Comparison of ENCODE assay signal across 18 cellular contexts in the genomic region with DNA sequence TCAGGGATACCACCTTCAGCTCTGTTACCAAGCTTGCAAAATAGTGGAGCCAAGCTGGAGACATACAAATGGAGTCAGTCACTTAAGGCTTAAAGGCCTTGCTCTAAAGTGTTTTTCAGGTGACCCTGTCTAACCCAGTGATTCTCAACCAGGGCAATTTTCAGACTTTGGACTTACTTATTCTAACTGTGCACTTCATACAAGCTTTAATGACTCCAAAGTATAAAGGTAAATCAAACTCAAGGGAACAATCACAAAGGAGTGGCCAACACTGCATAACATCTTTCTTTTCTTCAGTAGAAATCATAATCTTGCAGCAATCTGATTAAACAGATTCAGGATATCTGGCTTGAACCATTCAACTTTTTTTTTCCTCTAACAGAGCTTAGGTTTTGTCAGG. TPM values are rescaled to one million over a fixed set of nuclear protein-coding genes. Genes with fewer than 3 reads are reported as not detected.
DNase-seq lines count a peak whose midpoint lies in the region; ATAC-seq, FAIRE-seq and TF ChIP-seq lines count a peak whose summit lies in the region.
"Had no signal": no experiment of that assay in that cellular context is flagged by ENCODE, and none has a peak within 500 bp of the region (broad histone marks: within the 10 kb centered on the region; RNA-seq: fewer than 3 reads in every experiment).

No MANE protein-coding gene starts in this region.

- no peaks in the 10 kb centered on the region for H3K27me3 ChIP-seq in K562 (ENCODE audit: control insufficient read depth in 2 of 2, insufficient read depth in 2 of 2, low read length in 2 of 2)
- H3K27me3 ChIP-seq: BE2C had no signal

- intact Hi-C loops in K562 (cut with micrococcal nuclease), result no loop called here

- no peak for TF ChIP-seq CTCF in K562 (IDR thresholded peaks at IDR 0.05 in 2 of 3, conservative IDR thresholded peaks at IDR 0.05 in 1 of 3; ENCODE audit: insufficient read depth in 2 of 3, low read depth in 1 of 3, low read length in 3 of 3)
- no peak for TF ChIP-seq CTCF in progenitor cell of endocrine pancreas (IDR thresholded peaks at IDR 0.05; ENCODE audit: unreplicated experiment)

- TF ChIP-seq POLR2A in K562 (conservative IDR thresholded peaks at IDR 0.05) (no peak), GM12891 (IDR thresholded peaks at IDR 0.05; ENCODE audit: low read depth, low read length) (no peak)

- no peaks in the 10 kb centered on the region for H3K27me3 Mint-ChIP-seq in progenitor cell of endocrine pancreas
- H3K27me3 Mint-ChIP-seq: CD4-positive, alpha-beta memory T cell had no signal

- H3K4me3 Mint-ChIP-seq in progenitor cell of endocrine pancreas (ENCODE audit: low read depth), result no peak overlapping the region
- H3K4me3 Mint-ChIP-seq: CD4-positive, alpha-beta memory T cell; GM23338 had no signal

- H3K79me2 ChIP-seq in K562 (ENCODE audit: control insufficient read depth, insufficient read depth, low read length), result peaks cover 69% of the 10 kb centered on the region

- no peak overlapping the region for H3K4me3 ChIP-seq in K562
- H3K4me3 ChIP-seq: A549, GM23338, HAP-1 had no signal

- peaks cover 2% of the 10 kb centered on the region for H3K36me3 Mint-ChIP-seq in progenitor cell of endocrine pancreas (ENCODE audit: insufficient read depth)
- H3K36me3 Mint-ChIP-seq: CD4-positive, alpha-beta memory T cell had no signal

- H3K36me3 ChIP-seq in K562 (ENCODE audit: control insufficient read depth, insufficient read depth, low read length), result peaks cover 12% of the 10 kb centered on the region; the same call in 1 of the 3 replicates
- H3K36me3 ChIP-seq: BE2C, HAP-1 had no signal

- H3K27ac ChIP-seq in K562 (ENCODE audit: extremely low read depth, low read depth, low read length), result peak overlapping the region; percentile 44; the same call in 1 of the 3 replicates
- H3K27ac ChIP-seq: A549, C4-2B had no signal

- H3K4me1 ChIP-seq in K562 (replicated peaks in 1 of 2; ENCODE audit: control insufficient read depth in 2 of 2, insufficient read depth in 2 of 2, low read length in 2 of 2), result peaks cover 11 to 41% of the 10 kb centered on the region in 2 experiments
- H3K4me1 ChIP-seq: A549, BE2C had no signal

- CTCF ChIA-PET in K562 (lab: Yijun Ruan, JAX; ENCODE audit: low intra/inter-chr PET ratio), result no interaction called here

- H3K27ac Mint-ChIP-seq in progenitor cell of endocrine pancreas, result peak overlapping the region; percentile 26
- H3K27ac Mint-ChIP-seq: CD4-positive, alpha-beta memory T cell; GM23338 had no signal

- H4K20me1 ChIP-seq in K562 (replicated peaks; ENCODE audit: control insufficient read depth, insufficient read depth, low read length), result no peaks in the 10 kb centered on the region

- BruUV-seq in K562 (replicated peaks; lab: Mats Ljungman, UMichigan), result no TSS peak

- H3K4me2 ChIP-seq in K562 (ENCODE audit: insufficient read depth, low read length), result no peak overlapping the region
- H3K4me2 ChIP-seq: A549, GM23338 had no signal

- H3K4me1 Mint-ChIP-seq in progenitor cell of endocrine pancreas (ENCODE audit: low read depth), result peaks cover 5% of the 10 kb centered on the region

- POLR2A ChIA-PET in K562 (lab: Yijun Ruan, JAX), result interaction anchor here (0.6 to 1.6 kb wide), 2 partner anchors 9 to 13 kb away, joined by 3 to 4 read pairs; no protein-coding TSS in a partner anchor

- peak; percentile 11; the same call in 1 of the 3 replicates for ATAC-seq in K562
- peak; percentile 21 for ATAC-seq in left lobe of liver
- no peak for ATAC-seq in GM18498 (IDR thresholded peaks at IDR 0.05; ENCODE audit: unreplicated experiment)
- ATAC-seq: A549, GM23338 had no signal

- H3K9me3 ChIP-seq in K562 (replicated peaks; ENCODE audit: control insufficient read depth, insufficient read depth, low read depth, low read length), result no peaks in the 10 kb centered on the region
- H3K9me3 ChIP-seq: A549, BE2C, HAP-1 had no signal

- H3K9me3 Mint-ChIP-seq in progenitor cell of endocrine pancreas (ENCODE audit: low read depth), result peaks cover 3% of the 10 kb centered on the region
- H3K9me3 Mint-ChIP-seq: GM23338 had no signal

- FAIRE-seq in K562 (lab: Jason Lieb, UNC), result no peak
- FAIRE-seq in GM12891 (lab: Jason Lieb, UNC), result no peak
- FAIRE-seq: A549, D721Med, G401.6 had no signal

- no peak overlapping the region for H3K9ac ChIP-seq in K562 (ENCODE audit: insufficient read depth in 1 of 2, low read depth in 2 of 2, low read length in 2 of 2)

- no peaks in the 10 kb centered on the region for H3K9me1 ChIP-seq in K562 (ENCODE audit: control insufficient read depth, insufficient read depth, low read length)

- no peak for TF ChIP-seq EP300 in K562 (IDR thresholded peaks at IDR 0.05; ENCODE audit: low read length)

- no peak for DNase-seq in K562 (ENCODE audit: extremely low read depth in 1 of 4, low spot score in 3 of 4)
- DNase-seq in left lobe of liver (ENCODE audit: low spot score), result no peak
- no peak for DNase-seq in progenitor cell of endocrine pancreas (ENCODE audit: low spot score, unreplicated experiment)
- DNase-seq in GM12891 (ENCODE audit: insufficient read length, low spot score), result no peak
- DNase-seq in NOMO-1 treated with DMSO at 0.1 percent for 48 hours (lab: John Stamatoyannopoulos, UW; ENCODE audit: unreplicated experiment), result no peak
- DNase-seq: BE2C; CD4-positive, alpha-beta memory T cell; COR-L47; DMS153; DMS79 treated with DMSO at 0.1 percent for 48 hours; EL had no signal

- in situ Hi-C loops in K562 (cut with MboI), result no loop called here

- no peak for TF ChIP-seq RAD21 in K562 (CRISPR knock-in tag; conservative IDR thresholded peaks at IDR 0.05 in 1 of 2, IDR thresholded peaks at IDR 0.05 in 1 of 2)

- no peak overlapping the region for H2AFZ ChIP-seq in K562 (ENCODE audit: low read depth, low read length)
- H2AFZ ChIP-seq: GM23338 had no signal

TF ChIP-seq in K562, 482 proteins besides CTCF, POLR2A, EP300 and RAD21 (continues in another document):
- TF ChIP-seq, protein P1, sequence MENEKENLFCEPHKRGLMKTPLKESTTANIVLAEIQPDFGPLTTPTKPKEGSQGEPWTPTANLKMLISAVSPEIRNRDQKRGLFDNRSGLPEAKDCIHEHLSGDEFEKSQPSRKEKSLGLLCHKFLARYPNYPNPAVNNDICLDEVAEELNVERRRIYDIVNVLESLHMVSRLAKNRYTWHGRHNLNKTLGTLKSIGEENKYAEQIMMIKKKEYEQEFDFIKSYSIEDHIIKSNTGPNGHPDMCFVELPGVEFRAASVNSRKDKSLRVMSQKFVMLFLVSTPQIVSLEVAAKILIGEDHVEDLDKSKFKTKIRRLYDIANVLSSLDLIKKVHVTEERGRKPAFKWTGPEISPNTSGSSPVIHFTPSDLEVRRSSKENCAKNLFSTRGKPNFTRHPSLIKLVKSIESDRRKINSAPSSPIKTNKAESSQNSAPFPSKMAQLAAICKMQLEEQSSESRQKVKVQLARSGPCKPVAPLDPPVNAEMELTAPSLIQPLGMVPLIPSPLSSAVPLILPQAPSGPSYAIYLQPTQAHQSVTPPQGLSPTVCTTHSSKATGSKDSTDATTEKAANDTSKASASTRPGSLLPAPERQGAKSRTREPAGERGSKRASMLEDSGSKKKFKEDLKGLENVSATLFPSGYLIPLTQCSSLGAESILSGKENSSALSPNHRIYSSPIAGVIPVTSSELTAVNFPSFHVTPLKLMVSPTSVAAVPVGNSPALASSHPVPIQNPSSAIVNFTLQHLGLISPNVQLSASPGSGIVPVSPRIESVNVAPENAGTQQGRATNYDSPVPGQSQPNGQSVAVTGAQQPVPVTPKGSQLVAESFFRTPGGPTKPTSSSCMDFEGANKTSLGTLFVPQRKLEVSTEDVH (IDR thresholded peaks at IDR 0.05; ENCODE audit: low read depth, partially characterized antibody), result no peak

TF ChIP-seq in GM12891, 5 proteins besides CTCF, POLR2A, EP300 and RAD21:
- TF ChIP-seq POU2F2 (IDR thresholded peaks at IDR 0.05; ENCODE audit: low read depth, low read length) (no peak), PAX5 (IDR thresholded peaks at IDR 0.05; ENCODE audit: insufficient read depth, low read length, severe bottlenecking) (no peak), TAF1 (IDR thresholded peaks at IDR 0.05; ENCODE audit: low read depth, low read length) (no peak), SPI1 (IDR thresholded peaks at IDR 0.05; ENCODE audit: low read depth, low read length) (no peak), POLR2AphosphoS5 (IDR thresholded peaks at IDR 0.05; ENCODE audit: low read depth, low read length) (no peak)

RNA-seq across cellular contexts. Expression of a gene that starts 9.4 kb away (rescaled TPM):
- 97.9 and 159 TPM in 2 replicates for total RNA-seq in K562 (2011; cell fraction: chromatin; rRNA removed; ENCODE audit: low replicate concordance)
- 79.0 and 95.4 TPM in 2 replicates for total RNA-seq in K562 (2011; cell fraction: nucleolus; rRNA removed)
- 95.5 and 111 TPM in 2 replicates for total RNA-seq in K562 (2011; cell fraction: nucleoplasm; rRNA removed)
- total RNA-seq in K562 (2014; rRNA removed) (27.2 and 27.9 TPM in 2 replicates), K562 (2014; rRNA removed; fragmentation: Illumina TruSeq; extraction: Trizol) (36.3 and 42.8 TPM in 2 replicates), K562 (2015; rRNA removed; fragmentation: Illumina TruSeq; extraction: Trizol) (32.3 and 36.3 TPM in 2 replicates), K562 (2021) (41.3 and 41.7 TPM in 2 replicates), left lobe of liver (11.4 TPM), progenitor cell of endocrine pancreas (30.1 and 33.3 TPM in 2 replicates)
- polyA plus RNA-seq in K562 (2011; rRNA removed) (44.9 and 46.0 TPM in 2 replicates), K562 (2014; fragmentation: Illumina TruSeq; extraction: Trizol) (33.1 and 34.8 TPM in 2 replicates), K562 (2014; fragmentation: Nextera tagmentation; extraction: Ambion mirVana) (10 to 100 TPM in 1 of 2 experiments, 1 to 10 TPM in 1; 6.4 to 14.2 TPM), K562 (2014; rRNA removed) (25.7 and 27.5 TPM in 2 replicates)
- polyA plus RNA-seq in K562 (2011; cell fraction: cytosol; rRNA removed), result 22.8 and 42.5 TPM in 2 replicates
- 16.3 and 23.3 TPM in 2 replicates for polyA plus RNA-seq in K562 (2011; cell fraction: nucleus; rRNA removed)
- 32.9 and 41.8 TPM in 2 replicates for polyA plus RNA-seq in K562 (2012)
- polyA minus RNA-seq in K562 (2011; rRNA and poly(A)+ RNA removed), result 71.7 and 92.2 TPM in 2 replicates
- 22.3 and 28.8 TPM in 2 replicates for polyA minus RNA-seq in K562 (2011; cell fraction: cytosol; rRNA and poly(A)+ RNA removed)
- 44.7 and 71.0 TPM in 2 replicates for polyA minus RNA-seq in K562 (2011; cell fraction: nucleus; rRNA and poly(A)+ RNA removed)
- polyA plus RNA-seq in GM12891 (2012; ENCODE audit: low read depth, missing spikeins), result 0.46 TPM
